26 cellular contexts compared by ENCODE assay signal in genomic region chr12:94430304-94430703, GRCh38.
"Had no signal": no experiment of that assay in that cellular context is flagged by ENCODE, and none has a peak within 500 bp of the region (broad histone marks: within the 10 kb centered on the region; RNA-seq: fewer than 3 reads in every experiment).

No MANE protein-coding gene starts in this region.

- H3K36me3 ChIP-seq: brain microvascular endothelial cell, SJSA1 had no signal

- H3K27me3 ChIP-seq: brain microvascular endothelial cell, SJSA1 had no signal

- H3K4me3 ChIP-seq: SJSA1 had no signal

- FAIRE-seq: RCC 7860, TTC549 had no signal

- ATAC-seq: activated T-helper 17 cell treated with anti-CD3 and anti-CD28 coated beads, Interleukin-2, amount 50 U/mL, for 72 hours; PC-3; T-helper 17 cell had no signal

- H3K27ac ChIP-seq: brain microvascular endothelial cell, SJSA1, VCaP had no signal

- DNase-seq: activated CD4-positive, alpha-beta T cell treated with anti-CD3 and anti-CD28 coated beads, Interleukin-2, amount 10 ng/mL, durations not matched to agents 7 days and 5 days; activated CD4-positive, CD25-positive, alpha-beta regulatory T cell; activated CD8-positive, alpha-beta memory T cell treated with anti-CD3 and anti-CD28 coated beads for 24 hours; activated gamma-delta T cell; activated naive CD4-positive, alpha-beta T cell treated with anti-CD3 and anti-CD28 coated beads, Interleukin-2, amount 10 ng/mL, durations not matched to agents 7 days and 5 days; activated naive CD8-positive, alpha-beta T cell treated with anti-CD3 and anti-CD28 coated beads for 36 hours; activated T-cell treated with anti-CD3 and anti-CD28 coated beads for 4 hours; activated T-cell treated with anti-CD3 and anti-CD28 coated beads, Interleukin-2, amount 50 U/mL, for 48 hours; brain microvascular endothelial cell; cerebellar nuclear complex; NCI-H1105; NCI-H1436; NCI-H1694 treated with DMSO at 0.1 percent for 48 hours; NCI-H2029 treated with DMSO at 0.1 percent for 48 hours; NCI-H510A treated with DMSO at 0.1 percent for 48 hours; NCI-H69; NK-92 treated with Interleukin-12 subunit alpha and Interleukin-12 subunit beta, amount 100 ng/mL, for 24 hours; PC-3; SHP77; T-helper 17 cell; T1000 had no signal
